Comparison of ENCODE assay signal across 8 cellular contexts in genomic region chr17:63997341-63998048, GRCh38. TPM values are rescaled to one million over a fixed set of nuclear protein-coding genes. Genes with fewer than 3 reads are reported as not detected.
DNase-seq lines count a peak whose midpoint lies in the region; ATAC-seq and TF ChIP-seq lines count a peak whose summit lies in the region.

No MANE protein-coding gene starts in this region.

- peak overlapping the region; percentile 71; the same call in 1 of the 2 replicates for H3K4me3 ChIP-seq in GM08714 (ENCODE audit: low read length)
- H3K4me3 ChIP-seq in right atrium auricular region = peak overlapping the region in 1 of 2 donors; percentile 55

- H3K27ac Mint-ChIP-seq in activated B cell treated with CpG ODN at 0.5 μM for 24 hours = no peak overlapping the region

- no peak for TF ChIP-seq CTCF in activated B cell treated with CpG ODN at 0.5 μM for 24 hours (IDR thresholded peaks at IDR 0.05)
- TF ChIP-seq CTCF in right atrium auricular region (IDR thresholded peaks at IDR 0.05) = no peak

- H3K27me3 ChIP-seq in right atrium auricular region = peaks cover 0 to 8% of the 10 kb centered on the region in 2 donors

- no peaks in the 10 kb centered on the region for H3K36me3 ChIP-seq in right atrium auricular region

- H3K4me3 Mint-ChIP-seq in activated B cell treated with CpG ODN at 0.5 μM for 24 hours = peak overlapping the region; percentile 87

- intact Hi-C loops in activated B cell treated with CpG ODN at 0.5 μM for 24 hours (cut with micrococcal nuclease) (loop anchor here (2.0 kb wide), 1 partner anchor 23 kb away; the partner anchor contains the start of gene ICAM2), sciatic nerve (cut with DNase I) (no loop called here)

- H3K4me1 ChIP-seq in right atrium auricular region = peaks cover 0 to 37% of the 10 kb centered on the region in 2 donors

- ATAC-seq in activated B cell treated with CpG ODN at 0.5 μM for 24 hours (ENCODE audit: low read depth) = no peak
- no peak for ATAC-seq in sciatic nerve
- no peak for ATAC-seq in GM21423 (IDR thresholded peaks at IDR 0.05; ENCODE audit: unreplicated experiment)

- peak; percentile 12 for DNase-seq in activated B cell treated with CpG ODN at 0.5 μM for 24 hours
- no peak for DNase-seq in right atrium auricular region (ENCODE audit: low spot score)
- peak; percentile 46 for DNase-seq in sciatic nerve (ENCODE audit: low spot score)
- no peak for DNase-seq in GM19240 (ENCODE audit: insufficient read length, low spot score)
- DNase-seq in superior temporal gyrus (ENCODE audit: extremely low spot score) = no peak
- no peak for DNase-seq in EL

- peaks cover under 1% of the 10 kb centered on the region for H3K36me3 Mint-ChIP-seq in activated B cell treated with CpG ODN at 0.5 μM for 24 hours (ENCODE audit: low read depth)

- POLR2A ChIA-PET in activated B cell treated with CpG ODN at 0.5 μM for 24 hours (lab: Charles Lee) = interaction anchor here (0.9 to 1.4 kb wide), 2 partner anchors 23 to 78 kb away, joined by 3 to 9 read pairs; partner anchors contain the start of gene ICAM2

- peak overlapping the region; percentile 3 to 22 for H3K27ac ChIP-seq in right atrium auricular region

- H3K9me3 ChIP-seq in right atrium auricular region = no peaks in the 10 kb centered on the region

- H3K27me3 Mint-ChIP-seq in activated B cell treated with CpG ODN at 0.5 μM for 24 hours = peaks cover 4% of the 10 kb centered on the region

- H3K4me1 Mint-ChIP-seq in activated B cell treated with CpG ODN at 0.5 μM for 24 hours = peaks cover 36% of the 10 kb centered on the region

- no peaks in the 10 kb centered on the region for H3K9me3 Mint-ChIP-seq in activated B cell treated with CpG ODN at 0.5 μM for 24 hours

- CTCF ChIA-PET in activated B cell treated with CpG ODN at 0.5 μM for 24 hours (lab: Charles Lee) = interaction anchor here (1.4 kb wide), 1 partner anchor 28 kb away, joined by 4 read pairs; no protein-coding TSS in a partner anchor

RNA-seq across cellular contexts. Expression of gene PRR29, which starts 0.7 kb away (rescaled TPM):
- total RNA-seq in activated B cell treated with CpG ODN at 0.5 μM for 24 hours (not detected in 2 replicates), right atrium auricular region (under 1 TPM in 1 of 2 donors, not detected in 1; 0.08 TPM), sciatic nerve (1.0 TPM)

RNA-seq across cellular contexts. Expression of gene ICAM2, which starts 22.9 kb away (rescaled TPM):
- total RNA-seq in activated B cell treated with CpG ODN at 0.5 μM for 24 hours = 44.5 and 44.7 TPM in 2 replicates
- total RNA-seq in right atrium auricular region = 100 to 1,000 TPM in 1 of 2 donors, 10 to 100 TPM in 1; 74.6 to 109 TPM
- total RNA-seq in sciatic nerve = 38.2 TPM

RNA-seq across cellular contexts. Expression of gene SCN4A, which starts 24.8 kb away (rescaled TPM):
- total RNA-seq in activated B cell treated with CpG ODN at 0.5 μM for 24 hours (0.49 and 0.78 TPM in 2 replicates), right atrium auricular region (1 to 10 TPM in 1 of 2 donors, under 1 TPM in 1; 0.74 to 2.5 TPM), sciatic nerve (3.5 TPM)

Comparison
In these comparisons a context has a peak if more than half of its experiments do, and no peak if none do; other contexts are left out.
1. DNase-seq: peak in activated B cell treated with CpG ODN at 0.5 μM for 24 hours (single experiment) and sciatic nerve (single experiment); none in right atrium auricular region (single experiment), GM19240 (single experiment), superior temporal gyrus (single experiment) and EL (single experiment).